ENCODE assay signal across 2 cellular contexts in genomic region chr10:100175873-100176272, GRCh38.
TF ChIP-seq lines count a peak whose summit lies in the region.

No MANE protein-coding gene starts in this region.

TF ChIP-seq in liver, 16 proteins besides CTCF, POLR2A, EP300 and RAD21 (continued from another document):
- TF ChIP-seq ZBTB33 (IDR thresholded peaks at IDR 0.05) (no peak), FOXA2 (IDR thresholded peaks at IDR 0.05) (peak; percentile 37), HNF4A (conservative IDR thresholded peaks at IDR 0.05) (peak; percentile 12 to 59), HNF4G (IDR thresholded peaks at IDR 0.05) (no peak), JUND (IDR thresholded peaks at IDR 0.05) (no peak), REST (IDR thresholded peaks at IDR 0.05) (no peak), NR2F2 (IDR thresholded peaks at IDR 0.05) (no peak), GABPA (IDR thresholded peaks at IDR 0.05 in 1 of 2, conservative IDR thresholded peaks at IDR 0.05 in 1 of 2) (no peak), RXRA (IDR thresholded peaks at IDR 0.05) (peak in 1 of 2 donors; percentile 14), TAF1 (conservative IDR thresholded peaks at IDR 0.05) (no peak), FOXA1 (IDR thresholded peaks at IDR 0.05) (no peak), EGR1 (IDR thresholded peaks at IDR 0.05; ENCODE audit: low read depth in 2 of 2) (no peak), YY1 (IDR thresholded peaks at IDR 0.05) (peak; percentile 29)

TF ChIP-seq in HepG2, 621 proteins besides CTCF, POLR2A, EP300 and RAD21 (continued from another document):
- no peak for TF ChIP-seq ZNF691 (CRISPR knock-in tag; IDR thresholded peaks at IDR 0.05; ENCODE audit: borderline replicate concordance, low read depth)
